Comparison of ENCODE assay signal across 1 cellular context in genomic region chr5:111757582-111758283, GRCh38.
TF ChIP-seq lines count a peak whose summit lies in the region.

No MANE protein-coding gene starts in this region.

TF ChIP-seq in GM12878, 131 proteins besides CTCF, POLR2A, EP300 and RAD21 (continued from another document):
- TF ChIP-seq IRF5 (IDR thresholded peaks at IDR 0.05; ENCODE audit: borderline replicate concordance) (no peak), DPF2 (IDR thresholded peaks at IDR 0.05) (peak; percentile 85), ZNF384 (IDR thresholded peaks at IDR 0.05; ENCODE audit: borderline replicate concordance, low read depth, low read length) (no peak), POU2F2 (IDR thresholded peaks at IDR 0.05; ENCODE audit: borderline replicate concordance, low read depth, low read length) (peak; percentile 50; the same call in 2 of the 3 replicates)
